ENCODE assay signal across 12 cellular contexts in genomic region chr1:225763815-225764548, GRCh38. TPM values are rescaled to one million over a fixed set of nuclear protein-coding genes. Genes with fewer than 3 reads are reported as not detected.
DNase-seq lines count a peak whose midpoint lies in the region; ATAC-seq, FAIRE-seq and TF ChIP-seq lines count a peak whose summit lies in the region.
"Had no signal": no experiment of that assay in that cellular context is flagged by ENCODE, and none has a peak within 500 bp of the region (broad histone marks: within the 10 kb centered on the region; RNA-seq: fewer than 3 reads in every experiment).

No MANE protein-coding gene starts in this region.

- no peaks in the 10 kb centered on the region for H3K4me1 Mint-ChIP-seq in natural killer cell
- H3K4me1 Mint-ChIP-seq: activated CD8-positive, alpha-beta memory T cell treated with anti-CD3 and anti-CD28 coated beads, Interleukin-2, amount 10 ng/mL, durations not matched to agents 7 days and 5 days had no signal

- H3K23me2 ChIP-seq in H1 (ENCODE audit: low read depth, low read length) = no peaks in the 10 kb centered on the region

- H3K9me3 ChIP-seq in BLaER1 treated with 17β-estradiol and CSF1 and Interleukin-3, amounts not matched to agents 10 nM and 100 nM (replicated peaks in 1 of 11) = no peaks in the 10 kb centered on the region
- H3K9me3 ChIP-seq in H1 (ENCODE audit: insufficient read depth in 2 of 2, low read depth in 1 of 2, low read length in 1 of 2) (no peaks in the 10 kb centered on the region), neuronal stem cell (replicated peaks in 1 of 2; ENCODE audit: control insufficient read depth in 2 of 2, insufficient read depth in 1 of 2, low read depth in 1 of 2, low read length in 2 of 2) (no peaks in the 10 kb centered on the region)

- 0 out of 2 replicates have a peak overlapping the region, but pooled peaks have one; percentile 37 for H2BK15ac ChIP-seq in H1 (ENCODE audit: low read length)
- no peak overlapping the region for H2BK15ac ChIP-seq in neuronal stem cell (ENCODE audit: low read length)

- H3K4me3 ChIP-seq in BLaER1 treated with 17β-estradiol and CSF1 and Interleukin-3, amounts not matched to agents 10 nM and 100 nM = no peak overlapping the region
- no peak overlapping the region for H3K4me3 ChIP-seq in H1 (ENCODE audit: extremely low read depth in 1 of 4, insufficient read depth in 2 of 4, low read depth in 3 of 4, low read length in 4 of 4)
- H3K4me3 ChIP-seq in neuronal stem cell (ENCODE audit: low read length in 2 of 2) = no peak overlapping the region

- no peak overlapping the region for H2AK5ac ChIP-seq in H1 (ENCODE audit: low read depth, low read length)
- no peak overlapping the region for H2AK5ac ChIP-seq in neuronal stem cell (ENCODE audit: low read depth, low read length)

- intact Hi-C loops in natural killer cell (cut with micrococcal nuclease) = no loop called here

- H3K27ac ChIP-seq in BLaER1 treated with 17β-estradiol and CSF1 and Interleukin-3, amounts not matched to agents 10 nM and 100 nM = no peak overlapping the region; a peak in 1 of 22 replicates
- H3K27ac ChIP-seq in H1 (ENCODE audit: low read depth, low read length) (no peak overlapping the region), neuronal stem cell (replicated peaks; ENCODE audit: low read length) (no peak overlapping the region)

- H2BK120ac ChIP-seq in H1 (replicated peaks; ENCODE audit: low read depth, low read length) = no peak overlapping the region
- H2BK120ac ChIP-seq in neuronal stem cell (ENCODE audit: low read depth, low read length) = no peak overlapping the region

- TF ChIP-seq POLR2A in H1 (IDR thresholded peaks at IDR 0.05; ENCODE audit: control extremely low read depth in 1 of 2, low read depth in 2 of 2, low read length in 2 of 2) = no peak

- H2AFZ ChIP-seq in H1 (ENCODE audit: low read length) = no peak overlapping the region
- peak overlapping the region; percentile 52 for H2AFZ ChIP-seq in neuronal stem cell (ENCODE audit: low read length)

- H3K14ac ChIP-seq in H1 (ENCODE audit: insufficient read length) (no peak overlapping the region), neuronal stem cell (ENCODE audit: low read length) (no peak overlapping the region)

- no peaks in the 10 kb centered on the region for H3K36me3 ChIP-seq in BLaER1 treated with 17β-estradiol and CSF1 and Interleukin-3, amounts not matched to agents 10 nM and 100 nM
- H3K36me3 ChIP-seq in H1 (ENCODE audit: control insufficient read depth in 2 of 4, insufficient read depth in 4 of 4, low read length in 3 of 4) = no peaks in the 10 kb centered on the region
- no peaks in the 10 kb centered on the region for H3K36me3 ChIP-seq in neuronal stem cell (replicated peaks in 1 of 2; ENCODE audit: control insufficient read depth in 2 of 2, insufficient read depth in 2 of 2, low read length in 2 of 2)

- H3K23ac ChIP-seq in H1 (ENCODE audit: insufficient read length) (no peak overlapping the region), neuronal stem cell (ENCODE audit: low read depth, low read length, poor library complexity) (no peak overlapping the region)

- H3K56ac ChIP-seq in H1 (replicated peaks; ENCODE audit: insufficient read length, low read depth, low read length) = no peak overlapping the region

- ATAC-seq in GM18511 (IDR thresholded peaks at IDR 0.05; ENCODE audit: unreplicated experiment) (no peak), natural killer cell (no peak)
- ATAC-seq: activated CD8-positive, alpha-beta memory T cell treated with anti-CD3 and anti-CD28 coated beads, Interleukin-2, amount 10 ng/mL, durations not matched to agents 7 days and 5 days had no signal

- 85% methylated on average over 7 of the region's 7 CpGs; no CpG with 5 or more reads in 1 of the 2 experiments for WGBS in H1 (ENCODE audit: extremely low coverage in 1 of 2, insufficient coverage in 1 of 2, insufficient read length in 1 of 2, insufficient replicate concordance in 2 of 2, low coverage in 1 of 2, low lambda C conversion rate in 2 of 2, missing lambda C conversion rate in 1 of 2), 2 experiments
- no CpG with 5 or more reads among the region's 7 CpGs for WGBS in neuronal stem cell (ENCODE audit: extremely low coverage in 2 of 2, insufficient read length in 2 of 2, insufficient replicate concordance in 1 of 2), 2 donors

- H3K4ac ChIP-seq in H1 (replicated peaks; ENCODE audit: insufficient read length, low read depth, low read length) = no peak overlapping the region
- H3K4ac ChIP-seq in neuronal stem cell (ENCODE audit: low read length) = no peak overlapping the region

- DNase-seq in NCI-H2196 treated with DMSO at 0.1 percent for 48 hours (lab: John Stamatoyannopoulos, UW; ENCODE audit: unreplicated experiment) (peak; percentile 72), H1 (ENCODE audit: low read depth in 1 of 2, low spot score in 2 of 2) (no peak), neuronal stem cell (ENCODE audit: low spot score) (no peak), GM13976 (ENCODE audit: low spot score) (no peak), GOT3 (lab: John Stamatoyannopoulos, UW) (no peak), natural killer cell (no peak)
- DNase-seq: activated CD8-positive, alpha-beta memory T cell treated with anti-CD3 and anti-CD28 coated beads, Interleukin-2, amount 10 ng/mL, durations not matched to agents 7 days and 5 days; erythroblast; NCI-H526 treated with DMSO at 0.1 percent for 48 hours; stimulated activated CD4-positive, alpha-beta T cell treated with anti-CD3 and anti-CD28 coated beads, Interleukin-15, amount 100 ng/mL, for 24 hours had no signal

- H3K27me3 ChIP-seq in BLaER1 treated with 17β-estradiol and CSF1 and Interleukin-3, amounts not matched to agents 10 nM and 100 nM = no peaks in the 10 kb centered on the region
- no peaks in the 10 kb centered on the region; a peak in 1 of 7 replicates for H3K27me3 ChIP-seq in H1 (replicated peaks in 1 of 4; ENCODE audit: control insufficient read depth in 3 of 4, extremely low read depth in 1 of 4, insufficient read depth in 3 of 4, low read length in 3 of 4)
- H3K27me3 ChIP-seq in neuronal stem cell (ENCODE audit: control insufficient read depth in 3 of 3, insufficient read depth in 3 of 3, low read depth in 1 of 3, low read length in 3 of 3) = no peaks in the 10 kb centered on the region

- H4K91ac ChIP-seq in H1 (replicated peaks; ENCODE audit: insufficient read length, low read length) = no peak overlapping the region
- no peak overlapping the region for H4K91ac ChIP-seq in neuronal stem cell (ENCODE audit: low read depth, low read length, poor library complexity)

- no peak overlapping the region for H4K8ac ChIP-seq in H1 (ENCODE audit: extremely low read depth, insufficient read depth, low read length)
- H4K8ac ChIP-seq in neuronal stem cell (ENCODE audit: low read depth, low read length) = no peak overlapping the region

- H3K9ac ChIP-seq in BLaER1 treated with 17β-estradiol and CSF1 and Interleukin-3, amounts not matched to agents 10 nM and 100 nM = no peak overlapping the region
- H3K9ac ChIP-seq in H1 (replicated peaks in 1 of 4; ENCODE audit: extremely low read depth in 1 of 4, low read depth in 3 of 4, low read length in 3 of 4) = no peak overlapping the region
- no peak overlapping the region for H3K9ac ChIP-seq in neuronal stem cell (ENCODE audit: low read depth, low read length, poor library complexity)

- peak overlapping the region; percentile 14 to 75 (median 44); a peak in 20 of 22 replicates for H3K4me2 ChIP-seq in BLaER1 treated with 17β-estradiol and CSF1 and Interleukin-3, amounts not matched to agents 10 nM and 100 nM
- H3K4me2 ChIP-seq in H1 (ENCODE audit: insufficient read depth in 1 of 2, low read depth in 2 of 2, low read length in 2 of 2) (no peak overlapping the region), neuronal stem cell (ENCODE audit: insufficient read depth, low read length, poor library complexity, severe bottlenecking) (no peak overlapping the region)

- TF ChIP-seq CTCF in H1 (IDR thresholded peaks at IDR 0.05; ENCODE audit: control extremely low read depth in 1 of 3, insufficient read depth in 1 of 3, low read depth in 1 of 3, low read length in 3 of 3) (no peak), GM13976 (IDR thresholded peaks at IDR 0.05; ENCODE audit: borderline replicate concordance, control extremely low read depth, extremely low read depth, insufficient read depth, missing control alignments) (no peak), natural killer cell (IDR thresholded peaks at IDR 0.05) (no peak)

- H3K18ac ChIP-seq in H1 (ENCODE audit: extremely low read depth, low read length) (no peak overlapping the region), neuronal stem cell (ENCODE audit: low read length) (peak overlapping the region; percentile 29)

- H4K5ac ChIP-seq in H1 (ENCODE audit: insufficient read length, low read depth, low read length) = no peak overlapping the region

- H3K4me1 ChIP-seq in BLaER1 treated with 17β-estradiol and CSF1 and Interleukin-3, amounts not matched to agents 10 nM and 100 nM = peaks cover 33 to 49% (median 39%) of the 10 kb centered on the region in 10 experiments
- H3K4me1 ChIP-seq in H1 (replicated peaks in 1 of 4; ENCODE audit: control insufficient read depth in 3 of 4, insufficient read depth in 4 of 4, low read length in 3 of 4) = peaks cover 0 to 15% (median 12%) of the 10 kb centered on the region in 4 experiments; a peak in 6 of 7 replicates
- H3K4me1 ChIP-seq in neuronal stem cell (ENCODE audit: control insufficient read depth in 2 of 2, insufficient read depth in 1 of 2, low read depth in 1 of 2, low read length in 2 of 2) = peaks cover 19 to 28% of the 10 kb centered on the region in 2 donors

- no peaks in the 10 kb centered on the region for H3K9me3 Mint-ChIP-seq in natural killer cell

- H3K79me1 ChIP-seq in H1 (ENCODE audit: low read depth, low read length) (no peaks in the 10 kb centered on the region), neuronal stem cell (ENCODE audit: low read depth, low read length) (no peaks in the 10 kb centered on the region)

- peak overlapping the region; percentile 1; the same call in 1 of the 2 replicates for H2BK5ac ChIP-seq in H1 (ENCODE audit: low read depth, low read length)
- H2BK5ac ChIP-seq in neuronal stem cell (ENCODE audit: low read length) = no peak overlapping the region

- no peaks in the 10 kb centered on the region for H3K79me2 ChIP-seq in H1 (ENCODE audit: control insufficient read depth in 1 of 2, insufficient read depth in 2 of 2, low read length in 2 of 2)

- no peak overlapping the region for H3K27ac Mint-ChIP-seq in natural killer cell
- H3K27ac Mint-ChIP-seq: activated CD8-positive, alpha-beta memory T cell treated with anti-CD3 and anti-CD28 coated beads, Interleukin-2, amount 10 ng/mL, durations not matched to agents 7 days and 5 days had no signal

- CTCF ChIA-PET in H1 (lab: Charles Lee; ENCODE audit: partially characterized antibody) = interaction anchor here (0.9 to 2.5 kb wide), 20 partner anchors 8 to 289 kb away, joined by 3 to 11 read pairs (median 4); partner anchors contain the start of gene SRP9

- H2BK20ac ChIP-seq in H1 (ENCODE audit: low read length) = no peak overlapping the region

- FAIRE-seq in H1 (lab: Jason Lieb, UNC) = no peak

- TF ChIP-seq RAD21 in H1 (IDR thresholded peaks at IDR 0.05 in 1 of 2, conservative IDR thresholded peaks at IDR 0.05 in 1 of 2; ENCODE audit: low read depth in 2 of 2, low read length in 2 of 2) = no peak

- H4K20me1 ChIP-seq in BLaER1 treated with 17β-estradiol and CSF1 and Interleukin-3, amounts not matched to agents 10 nM and 100 nM = no peaks in the 10 kb centered on the region
- no peaks in the 10 kb centered on the region for H4K20me1 ChIP-seq in H1 (replicated peaks in 1 of 2; ENCODE audit: control insufficient read depth in 1 of 2, insufficient read depth in 2 of 2, low read length in 2 of 2)

- in situ Hi-C loops in GM13976 (cut with MboI; ENCODE audit: low sequenced_read_pairs, unreplicated experiment) = loop anchor here (10.0 kb wide), 1 partner anchor 211 kb away; no protein-coding TSS in a partner anchor

- H3K4me3 Mint-ChIP-seq in natural killer cell = no peak overlapping the region
- H3K4me3 Mint-ChIP-seq: activated CD8-positive, alpha-beta memory T cell treated with anti-CD3 and anti-CD28 coated beads, Interleukin-2, amount 10 ng/mL, durations not matched to agents 7 days and 5 days had no signal

- peaks cover 0 to under 1% of the 10 kb centered on the region in 2 donors for H3K27me3 Mint-ChIP-seq in natural killer cell (ENCODE audit: low read depth in 2 of 2)

- H2BK12ac ChIP-seq in H1 (ENCODE audit: low read depth, low read length) = no peak overlapping the region; the same call in 1 of the 2 replicates
- no peak overlapping the region for H2BK12ac ChIP-seq in neuronal stem cell (ENCODE audit: low read length)

- POLR2A ChIA-PET in H1 (lab: Charles Lee; ENCODE audit: partially characterized antibody) = interaction anchor here (2.1 kb wide), 1 partner anchor 14 kb away, joined by 16 read pairs; the partner anchor contains the start of gene SRP9

- no peak for TF ChIP-seq EP300 in H1 (IDR thresholded peaks at IDR 0.05; ENCODE audit: borderline replicate concordance in 1 of 2, low read depth in 2 of 2, low read length in 2 of 2)

- H3K36me3 Mint-ChIP-seq in natural killer cell = no peaks in the 10 kb centered on the region
- H3K36me3 Mint-ChIP-seq: activated CD8-positive, alpha-beta memory T cell treated with anti-CD3 and anti-CD28 coated beads, Interleukin-2, amount 10 ng/mL, durations not matched to agents 7 days and 5 days had no signal

RNA-seq across cellular contexts. Expression of gene SRP9, which starts 13.6 kb away (rescaled TPM):
- total RNA-seq in H1 (2021; fragmentation: NEBNext Ultra II Directional; extraction: Animal tissue kit (Norgen Biotek cat#: 25700)) = 446 and 448 TPM in 2 replicates
- polyA plus RNA-seq in H1 (2011; rRNA removed) = 342 and 572 TPM in 2 replicates
- polyA plus RNA-seq in H1 (2011; cell fraction: cytosol; rRNA removed) = 639 TPM
- polyA plus RNA-seq in H1 (2011; cell fraction: nucleus; rRNA removed) = 94.4 TPM
- polyA plus RNA-seq in H1 (2012, experiment 1 of 2) = 256 to 682 TPM (median 537 TPM) in 4 replicates
- 59.1 TPM for polyA plus RNA-seq in H1 (2012, experiment 2 of 2)
- 274 TPM for polyA plus RNA-seq in H1 (2013, experiment 1 of 2)
- polyA plus RNA-seq in H1 (2013, experiment 2 of 2) = 272 TPM
- 150 and 182 TPM in 2 replicates for polyA minus RNA-seq in H1 (2011; rRNA and poly(A)+ RNA removed)
- polyA minus RNA-seq in H1 (2011; cell fraction: cytosol; rRNA and poly(A)+ RNA removed) = 259 TPM
- polyA minus RNA-seq in H1 (2011; cell fraction: nucleus; rRNA and poly(A)+ RNA removed) = 78.2 TPM
- polyA plus RNA-seq in neuronal stem cell (2013, experiment 1 of 2) = 466 TPM
- polyA plus RNA-seq in neuronal stem cell (2013, experiment 2 of 2) = 474 TPM
- 100 to 1,000 TPM in 1 of 3 donors, 10 to 100 TPM in 2; 83.1 to 116 (median 93.0) TPM for total RNA-seq in natural killer cell

RNA-seq across cellular contexts. Expression of gene EPHX1, which starts 45.9 kb away (rescaled TPM):
- 79.1 and 80.0 TPM in 2 replicates for total RNA-seq in H1 (2021; fragmentation: NEBNext Ultra II Directional; extraction: Animal tissue kit (Norgen Biotek cat#: 25700))
- 45.3 and 47.6 TPM in 2 replicates for polyA plus RNA-seq in H1 (2011; rRNA removed)
- polyA plus RNA-seq in H1 (2011; cell fraction: cytosol; rRNA removed) = 23.5 TPM
- 50.9 TPM for polyA plus RNA-seq in H1 (2011; cell fraction: nucleus; rRNA removed)
- 87.4 to 98.2 TPM (median 91.4 TPM) in 4 replicates for polyA plus RNA-seq in H1 (2012, experiment 1 of 2)
- 157 TPM for polyA plus RNA-seq in H1 (2012, experiment 2 of 2)
- 157 TPM for polyA plus RNA-seq in H1 (2013, experiment 1 of 2)
- polyA plus RNA-seq in H1 (2013, experiment 2 of 2) = 166 TPM
- 30.1 and 31.7 TPM in 2 replicates for polyA minus RNA-seq in H1 (2011; rRNA and poly(A)+ RNA removed)
- polyA minus RNA-seq in H1 (2011; cell fraction: cytosol; rRNA and poly(A)+ RNA removed) = 19.2 TPM
- polyA minus RNA-seq in H1 (2011; cell fraction: nucleus; rRNA and poly(A)+ RNA removed) = 22.1 TPM
- 9.9 TPM for polyA plus RNA-seq in neuronal stem cell (2013, experiment 1 of 2)
- 9.9 TPM for polyA plus RNA-seq in neuronal stem cell (2013, experiment 2 of 2)
- total RNA-seq in natural killer cell = 1 to 10 TPM; 1.1 to 2.3 (median 1.5) TPM

Comparison
In these comparisons a context has a peak if more than half of its experiments do, and no peak if none do; other contexts are left out.
1. H3K4me2 ChIP-seq: peak in BLaER1 treated with 17β-estradiol and CSF1 and Interleukin-3, amounts not matched to agents 10 nM and 100 nM (11 of 11); none in H1 (0 of 2) and neuronal stem cell (single experiment).
2. RNA of gene EPHX1, which starts 45.9 kb away (total RNA-seq): 79.1 to 80.0 TPM in H1; 1.1 to 2.3 TPM in natural killer cell; every median in the first group is over 10 times any median in the second.